8 cellular contexts compared by ENCODE assay signal in genomic region chr18:46071615-46071893, GRCh38. TPM values are rescaled to one million over a fixed set of nuclear protein-coding genes. Genes with fewer than 3 reads are reported as not detected.
DNase-seq lines count a peak whose midpoint lies in the region; ATAC-seq and TF ChIP-seq lines count a peak whose summit lies in the region.

No MANE protein-coding gene starts in this region.

- TF ChIP-seq CTCF in WTC11 (IDR thresholded peaks at IDR 0.05), result no peak
- no peak for TF ChIP-seq CTCF in gastroesophageal sphincter (IDR thresholded peaks at IDR 0.05)
- TF ChIP-seq CTCF in retinal pigment epithelial cell (conservative IDR thresholded peaks at IDR 0.05; ENCODE audit: low read depth, low read length), result no peak

- H3K27ac ChIP-seq in gastroesophageal sphincter, result peak overlapping the region in 2 of 4 donors; percentile 38 to 75

- no peaks in the 10 kb centered on the region for H3K9me3 ChIP-seq in gastroesophageal sphincter

- WGBS in gastroesophageal sphincter (ENCODE audit: low coverage in 1 of 2), 2 donors, result 0% methylated on average over 2 of the region's 17 CpGs; no CpG with 5 or more reads in 1 of the 2 donors

- H3K36me3 Mint-ChIP-seq in WTC11, result no peaks in the 10 kb centered on the region

- TF ChIP-seq EP300 in gastroesophageal sphincter (IDR thresholded peaks at IDR 0.05), result no peak

- H3K27ac Mint-ChIP-seq in WTC11, result no peak overlapping the region

- H3K4me1 ChIP-seq in gastroesophageal sphincter, result peaks cover 0 to 38% (median 9%) of the 10 kb centered on the region in 3 donors

- H3K9me3 Mint-ChIP-seq in WTC11, result peaks cover 3% of the 10 kb centered on the region; the same call in 1 of the 2 replicates

- POLR2A ChIA-PET in WTC11 (lab: Charles Lee), result no interaction called here

- peaks cover 37% of the 10 kb centered on the region for H3K27me3 Mint-ChIP-seq in WTC11 (ENCODE audit: low read depth)

- CTCF ChIA-PET in WTC11 (lab: Charles Lee), result interaction anchor here (0.6 to 0.9 kb wide), 2 partner anchors 161 to 409 kb away, joined by 3 to 4 read pairs; no protein-coding TSS in a partner anchor

- ATAC-seq in WTC11 (peak; percentile 20), gastroesophageal sphincter (peak; percentile 24)

- no peak for TF ChIP-seq POLR2A in gastroesophageal sphincter (IDR thresholded peaks at IDR 0.05)

- peak; percentile 41 for DNase-seq in stimulated activated CD4-positive, alpha-beta T cell treated with anti-CD3 and anti-CD28 coated beads, Interleukin-15, amount 100 ng/mL, for 24 hours
- no peak for DNase-seq in stimulated activated CD4-positive, alpha-beta T cell treated with anti-CD3 and anti-CD28 coated beads, Interleukin-4, amount 100 ng/mL, for 4 hours
- DNase-seq in WTC11 (ENCODE audit: low spot score), result no peak
- no peak for DNase-seq in retinal pigment epithelial cell (ENCODE audit: low read depth)
- no peak for DNase-seq in C1 segment of cervical spinal cord (lab: John Stamatoyannopoulos, UW)
- no peak for DNase-seq in NCI-H82 (lab: John Stamatoyannopoulos, UW)
- DNase-seq in ecto neural progenitor cell (ENCODE audit: low spot score), result no peak

- H3K27me3 ChIP-seq in gastroesophageal sphincter, result no peaks in the 10 kb centered on the region

- H3K4me3 Mint-ChIP-seq in WTC11, result peak overlapping the region; percentile 63

- H3K4me1 Mint-ChIP-seq in WTC11, result peaks cover 7% of the 10 kb centered on the region; the same call in 1 of the 2 replicates

- no peaks in the 10 kb centered on the region for H3K36me3 ChIP-seq in gastroesophageal sphincter

- peak overlapping the region; percentile 42 to 88 for H3K4me3 ChIP-seq in gastroesophageal sphincter
- peak overlapping the region; percentile 61 for H3K4me3 ChIP-seq in retinal pigment epithelial cell (ENCODE audit: low read length)

TF ChIP-seq in WTC11, 78 proteins besides CTCF, POLR2A, EP300 and RAD21:
- TF ChIP-seq TEAD1 (CRISPR knock-in tag; IDR thresholded peaks at IDR 0.05) (no peak), CREB1 (CRISPR knock-in tag; IDR thresholded peaks at IDR 0.05) (no peak)

RNA-seq across cellular contexts. Expression of gene PSTPIP2, which starts 0.5 kb away (rescaled TPM):
- total RNA-seq in WTC11 (2021) (1.9 to 2.5 TPM (median 1.9 TPM) in 3 replicates), gastroesophageal sphincter (10 to 100 TPM in 1 of 4 donors, 1 to 10 TPM in 3; 6.5 to 10.7 (median 8.7) TPM)

RNA-seq across cellular contexts. Expression of gene ATP5F1A, which starts 26.5 kb away (rescaled TPM):
- total RNA-seq in WTC11 (2021), result 818 to 834 TPM (median 825 TPM) in 3 replicates
- total RNA-seq in gastroesophageal sphincter, result 100 to 1,000 TPM; 461 to 688 (median 605) TPM

RNA-seq across cellular contexts. Expression of gene HAUS1, which starts 32.6 kb away (rescaled TPM):
- total RNA-seq in WTC11 (2021), result 58.7 to 68.3 TPM (median 68.1 TPM) in 3 replicates
- total RNA-seq in gastroesophageal sphincter, result 10 to 100 TPM; 16.2 to 36.0 (median 33.6) TPM
